In genomic region chr11:68838572-68838964, GRCh38 we compare ENCODE assay signal across 8 cellular contexts. TPM values are rescaled to one million over a fixed set of nuclear protein-coding genes. Genes with fewer than 3 reads are reported as not detected.
DNase-seq lines count a peak whose midpoint lies in the region; TF ChIP-seq lines count a peak whose summit lies in the region.

No MANE protein-coding gene starts in this region.

- no peaks in the 10 kb centered on the region for H3K9me3 ChIP-seq in liver (ENCODE audit: control insufficient read depth in 4 of 4, low read length in 3 of 4)
- H3K9me3 ChIP-seq in testis, result no peaks in the 10 kb centered on the region

- TF ChIP-seq CTCF in liver (IDR thresholded peaks at IDR 0.05; ENCODE audit: low read depth, low read length, missing input control) (no peak), testis (IDR thresholded peaks at IDR 0.05) (no peak)

- peaks cover 27 to 74% (median 64%) of the 10 kb centered on the region in 4 donors for H3K4me1 ChIP-seq in liver (ENCODE audit: control insufficient read depth in 4 of 4, insufficient read depth in 4 of 4, low read length in 3 of 4)
- peaks cover 46% of the 10 kb centered on the region for H3K4me1 ChIP-seq in testis

- H3K9ac ChIP-seq in liver (ENCODE audit: low read depth in 1 of 2, low read length in 2 of 2), result peak overlapping the region in 1 of 2 donors; percentile 45

- H3K27ac ChIP-seq in liver (ENCODE audit: low read depth in 1 of 2, low read length in 2 of 2), result peak overlapping the region; percentile 96 to 98
- H3K27ac ChIP-seq in testis, result peak overlapping the region; percentile 63 to 80

- WGBS in liver, result 6% methylated on average over 8 of the region's 8 CpGs
- 5 to 6% methylated on average over 8 of the region's 8 CpGs for WGBS in testis, 2 donors

- H3K27me3 ChIP-seq in liver (ENCODE audit: control insufficient read depth in 4 of 4, insufficient read depth in 4 of 4, low read length in 3 of 4) (no peaks in the 10 kb centered on the region), testis (no peaks in the 10 kb centered on the region)

- DNase-seq in stimulated activated CD4-positive, alpha-beta T cell treated with anti-CD3 and anti-CD28 coated beads, Interleukin-1b, Interleukin-23, amount 100 ng/mL, for 48 hours, result peak; percentile 39
- no peak for DNase-seq in stimulated activated CD4-positive, alpha-beta T cell treated with anti-CD3 and anti-CD28 coated beads, Interleukin-12 subunit alpha, Interleukin-12 subunit beta, amount 100 ng/mL, for 4 hours
- DNase-seq in amniotic epithelial cell (ENCODE audit: low read depth) (peak; percentile 35), testis (peak; percentile 55), SW480 (ENCODE audit: low spot score) (no peak), AG20443 (ENCODE audit: low spot score) (no peak), NCI-H1694 treated with DMSO at 0.1 percent for 48 hours (lab: John Stamatoyannopoulos, UW) (no peak)

- peaks cover 0 to 4% (median 0%) of the 10 kb centered on the region in 4 donors for H3K36me3 ChIP-seq in liver (ENCODE audit: control insufficient read depth in 4 of 4, insufficient read depth in 3 of 4, low read depth in 1 of 4, low read length in 3 of 4)
- no peaks in the 10 kb centered on the region for H3K36me3 ChIP-seq in testis (ENCODE audit: low read depth, missing control alignments)

- intact Hi-C loops in testis (cut with DNase I; ENCODE audit: low total_unique reads), result no loop called here

- H3K4me3 ChIP-seq in liver (ENCODE audit: low read depth in 1 of 3, low read length in 3 of 3) (peak overlapping the region in 2 of 3 donors; percentile 17 to 96), testis (peak overlapping the region; percentile 76 to 85)

- no peak for TF ChIP-seq RAD21 in liver (IDR thresholded peaks at IDR 0.05)

- TF ChIP-seq POLR2A in testis (IDR thresholded peaks at IDR 0.05), result no peak

TF ChIP-seq in liver, 16 proteins besides CTCF, POLR2A, EP300 and RAD21:
- TF ChIP-seq TAF1 (conservative IDR thresholded peaks at IDR 0.05), result peak; percentile 38
- TF ChIP-seq, protein P1, sequence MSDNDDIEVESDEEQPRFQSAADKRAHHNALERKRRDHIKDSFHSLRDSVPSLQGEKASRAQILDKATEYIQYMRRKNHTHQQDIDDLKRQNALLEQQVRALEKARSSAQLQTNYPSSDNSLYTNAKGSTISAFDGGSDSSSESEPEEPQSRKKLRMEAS (IDR thresholded peaks at IDR 0.05), result no peak

RNA-seq across cellular contexts. Expression of gene CPT1A, which starts 3.1 kb away (rescaled TPM):
- total RNA-seq in liver, result 100 to 1,000 TPM in 1 of 2 donors, 10 to 100 TPM in 1; 48.0 to 232 TPM
- 10 to 100 TPM; 17.2 to 73.9 TPM for polyA plus RNA-seq in liver
- total RNA-seq in testis, result 10 to 100 TPM; 49.1 to 58.5 TPM
- polyA plus RNA-seq in testis (ENCODE audit: insufficient read depth, low read depth, low replicate concordance), result 39.2 TPM

Comparison
In these comparisons a context has a peak if more than half of its experiments do, and no peak if none do; other contexts are left out.
1. DNase-seq: peak in stimulated activated CD4-positive, alpha-beta T cell treated with anti-CD3 and anti-CD28 coated beads, Interleukin-1b, Interleukin-23, amount 100 ng/mL, for 48 hours (single experiment), amniotic epithelial cell (single experiment) and testis (single experiment); none in stimulated activated CD4-positive, alpha-beta T cell treated with anti-CD3 and anti-CD28 coated beads, Interleukin-12 subunit alpha, Interleukin-12 subunit beta, amount 100 ng/mL, for 4 hours (single experiment), SW480 (single experiment), AG20443 (single experiment) and NCI-H1694 treated with DMSO at 0.1 percent for 48 hours (single experiment).